ENCODE assay signal across 8 cellular contexts in genomic region chr4:112817933-112818921, GRCh38.
DNase-seq lines count a peak whose midpoint lies in the region; ATAC-seq and TF ChIP-seq lines count a peak whose summit lies in the region.

No MANE protein-coding gene starts in this region.

- POLR2A ChIA-PET in CD8-positive, alpha-beta T cell (lab: Charles Lee), result no interaction called here

- H3K27me3 Mint-ChIP-seq in CD8-positive, alpha-beta T cell (ENCODE audit: low read depth), result peaks cover 34% of the 10 kb centered on the region
- H3K27me3 Mint-ChIP-seq in nephron progenitor cell (ENCODE audit: low read depth, poor library complexity), result peaks cover 4% of the 10 kb centered on the region
- peaks cover 3% of the 10 kb centered on the region for H3K27me3 Mint-ChIP-seq in type B pancreatic cell

- H3K9me3 Mint-ChIP-seq in CD8-positive, alpha-beta T cell, result no peaks in the 10 kb centered on the region
- no peaks in the 10 kb centered on the region for H3K9me3 Mint-ChIP-seq in nephron progenitor cell
- no peaks in the 10 kb centered on the region for H3K9me3 Mint-ChIP-seq in type B pancreatic cell

- no peak overlapping the region for H3K27ac Mint-ChIP-seq in CD8-positive, alpha-beta T cell
- H3K27ac Mint-ChIP-seq in nephron progenitor cell (peak overlapping the region; percentile 95), type B pancreatic cell (peak overlapping the region; percentile 44)

- peaks cover 7% of the 10 kb centered on the region for H3K4me1 ChIP-seq in CD8-positive, alpha-beta T cell (ENCODE audit: insufficient read depth, low read length)

- CTCF ChIA-PET in CD8-positive, alpha-beta T cell (lab: Charles Lee), result no interaction called here

- no peak overlapping the region for H3K27ac ChIP-seq in CD8-positive, alpha-beta T cell (ENCODE audit: low read depth, low read length)

- H3K4me3 Mint-ChIP-seq in CD8-positive, alpha-beta T cell, result peak overlapping the region; percentile 45
- peak overlapping the region; percentile 92 for H3K4me3 Mint-ChIP-seq in nephron progenitor cell
- H3K4me3 Mint-ChIP-seq in type B pancreatic cell, result peak overlapping the region; percentile 86

- H3K9me3 ChIP-seq in CD8-positive, alpha-beta T cell (ENCODE audit: low read length), result no peaks in the 10 kb centered on the region

- H3K36me3 ChIP-seq in CD8-positive, alpha-beta T cell (ENCODE audit: insufficient read depth, low read length), result no peaks in the 10 kb centered on the region

- peak; percentile 29 for ATAC-seq in CD8-positive, alpha-beta T cell
- peak; percentile 94 for ATAC-seq in GM19043 (IDR thresholded peaks at IDR 0.05; ENCODE audit: low read depth, unreplicated experiment)
- peak; percentile 91 for ATAC-seq in HG03135 (IDR thresholded peaks at IDR 0.05; ENCODE audit: unreplicated experiment)

- intact Hi-C loops in CD8-positive, alpha-beta T cell (cut with DNase I, micrococcal nuclease), result no loop called here

- TF ChIP-seq CTCF in CD8-positive, alpha-beta T cell (IDR thresholded peaks at IDR 0.05), result no peak
- no peak for TF ChIP-seq CTCF in nephron progenitor cell (IDR thresholded peaks at IDR 0.05)
- no peak for TF ChIP-seq CTCF in type B pancreatic cell (conservative IDR thresholded peaks at IDR 0.05)

- no peak overlapping the region for H3K4me3 ChIP-seq in CD8-positive, alpha-beta T cell (ENCODE audit: low read depth, low read length)

- H3K27me3 ChIP-seq in CD8-positive, alpha-beta T cell (ENCODE audit: insufficient read depth, low read length), result no peaks in the 10 kb centered on the region

- H3K36me3 Mint-ChIP-seq in CD8-positive, alpha-beta T cell, result no peaks in the 10 kb centered on the region
- H3K36me3 Mint-ChIP-seq in nephron progenitor cell (ENCODE audit: low read depth), result no peaks in the 10 kb centered on the region
- no peaks in the 10 kb centered on the region for H3K36me3 Mint-ChIP-seq in type B pancreatic cell

- DNase-seq in CD8-positive, alpha-beta T cell, result peak in 1 of 7 experiments; percentile 3
- DNase-seq in NCI-H345 treated with DMSO at 0.1 percent for 48 hours (lab: John Stamatoyannopoulos, UW; ENCODE audit: unreplicated experiment) (peak; percentile 20), activated T-cell treated with anti-CD3 and anti-CD28 coated beads for 4 hours (peak; percentile 1), fibroblast of the conjunctiva (ENCODE audit: low read depth) (peak; percentile 94), nephron progenitor cell (peak; percentile 66), type B pancreatic cell (ENCODE audit: extremely low spot score, unreplicated experiment) (no peak)

- H3K4me1 Mint-ChIP-seq in CD8-positive, alpha-beta T cell (ENCODE audit: low read depth), result peaks cover 12% of the 10 kb centered on the region
- peaks cover 39% of the 10 kb centered on the region for H3K4me1 Mint-ChIP-seq in nephron progenitor cell
- H3K4me1 Mint-ChIP-seq in type B pancreatic cell (ENCODE audit: unreplicated experiment), result peaks cover 10% of the 10 kb centered on the region

Comparison
In these comparisons a context has a peak if more than half of its experiments do, and no peak if none do; other contexts are left out.
1. ATAC-seq: peak in every context shown above with its lines; median percentile 94 in GM19043; 91 in HG03135; 29 in CD8-positive, alpha-beta T cell.